Comparison of ENCODE assay signal across 8 cellular contexts in the genomic region with DNA sequence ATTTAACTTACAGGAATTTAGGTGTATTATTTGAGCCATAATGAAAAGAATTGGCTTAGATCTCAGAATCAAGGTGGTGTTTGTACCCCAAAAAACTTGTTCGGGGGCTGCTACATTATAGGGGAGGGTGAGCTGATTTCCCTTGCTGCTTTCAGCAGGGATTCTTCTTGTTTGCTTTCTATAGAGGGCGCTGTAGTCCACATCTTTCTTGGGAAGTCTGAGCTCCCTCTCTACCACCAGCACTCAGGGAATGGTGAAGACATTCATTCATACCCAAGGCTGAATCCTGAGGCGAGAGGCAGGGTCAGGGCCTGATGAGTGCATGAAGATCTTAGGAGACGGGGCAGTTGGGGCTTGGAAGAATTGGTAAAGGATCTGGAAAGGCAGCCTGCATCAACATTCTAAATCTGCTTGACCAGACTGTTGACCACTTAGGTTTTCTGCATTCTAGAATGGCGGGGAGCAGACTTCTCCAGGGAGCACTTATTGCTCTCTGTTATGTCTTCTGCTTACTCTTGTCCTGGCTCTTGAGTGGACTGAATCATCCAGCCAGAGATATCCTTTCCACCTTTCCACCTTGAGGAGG. TPM values are rescaled to one million over a fixed set of nuclear protein-coding genes. Genes with fewer than 3 reads are reported as not detected.
A peak's percentile ranks its signal among the peaks of the same experiment; 100 is the strongest.
DNase-seq lines count a peak whose midpoint lies in the region; ATAC-seq and TF ChIP-seq lines count a peak whose summit lies in the region.

No MANE protein-coding gene starts in this region.

- peaks cover 3% of the 10 kb centered on the region for H3K27me3 ChIP-seq in HL-60 (ENCODE audit: insufficient read depth, poor library complexity, severe bottlenecking)

- in situ Hi-C loops in SK-MEL-5 (cut with HindIII; ENCODE audit: low pct_unique_long_range_greater_than_20kb, low sequenced_read_pairs): no loop called here

- H3K9me3 Mint-ChIP-seq in glutamatergic neuron (ENCODE audit: unreplicated experiment): peaks cover 2% of the 10 kb centered on the region
- no peaks in the 10 kb centered on the region for H3K9me3 Mint-ChIP-seq in stimulated activated effector memory CD8-positive, alpha-beta T cell treated with anti-CD3 and anti-CD28 coated beads, Interleukin-12 subunit alpha, Interleukin-12 subunit beta, amount 100 ng/mL, for 72 hours

- no peak overlapping the region for H3K27ac ChIP-seq in HL-60 (replicated peaks)

- peak; percentile 61 for DNase-seq in CD1c-positive myeloid dendritic cell (ENCODE audit: extremely low spot score)
- peak in 1 of 2 experiments; percentile 31 for DNase-seq in HL-60 (ENCODE audit: low read depth in 1 of 2, low spot score in 1 of 2)
- peak; percentile 57 for DNase-seq in SK-MEL-5 (ENCODE audit: low read depth, low spot score)
- DNase-seq in glutamatergic neuron: no peak
- DNase-seq in stimulated activated CD4-positive, alpha-beta T cell treated with anti-CD3 and anti-CD28 coated beads, Interleukin-4, amount 100 ng/mL, for 24 hours: no peak
- no peak for DNase-seq in nucleus accumbens (lab: John Stamatoyannopoulos, UW)
- DNase-seq in activated CD4-positive, alpha-beta T cell treated with anti-CD3 and anti-CD28 coated beads for 48 hours: no peak
- no peak for DNase-seq in stimulated activated effector memory CD8-positive, alpha-beta T cell treated with anti-CD3 and anti-CD28 coated beads, Interleukin-12 subunit alpha, Interleukin-12 subunit beta, amount 100 ng/mL, for 72 hours (ENCODE audit: low spot score in 2 of 2)

- no peaks in the 10 kb centered on the region for H3K36me3 Mint-ChIP-seq in glutamatergic neuron (ENCODE audit: unreplicated experiment)
- no peaks in the 10 kb centered on the region for H3K36me3 Mint-ChIP-seq in stimulated activated effector memory CD8-positive, alpha-beta T cell treated with anti-CD3 and anti-CD28 coated beads, Interleukin-12 subunit alpha, Interleukin-12 subunit beta, amount 100 ng/mL, for 72 hours

- no peak overlapping the region for H3K4me3 Mint-ChIP-seq in glutamatergic neuron (ENCODE audit: unreplicated experiment)
- no peak overlapping the region for H3K4me3 Mint-ChIP-seq in stimulated activated effector memory CD8-positive, alpha-beta T cell treated with anti-CD3 and anti-CD28 coated beads, Interleukin-12 subunit alpha, Interleukin-12 subunit beta, amount 100 ng/mL, for 72 hours

- peaks cover 4% of the 10 kb centered on the region for H3K27me3 Mint-ChIP-seq in glutamatergic neuron (ENCODE audit: unreplicated experiment)

- no peak overlapping the region for H3K27ac Mint-ChIP-seq in glutamatergic neuron (ENCODE audit: unreplicated experiment)
- no peak overlapping the region for H3K27ac Mint-ChIP-seq in stimulated activated effector memory CD8-positive, alpha-beta T cell treated with anti-CD3 and anti-CD28 coated beads, Interleukin-12 subunit alpha, Interleukin-12 subunit beta, amount 100 ng/mL, for 72 hours

- ATAC-seq in stimulated activated effector memory CD8-positive, alpha-beta T cell treated with anti-CD3 and anti-CD28 coated beads, Interleukin-12 subunit alpha, Interleukin-12 subunit beta, amount 100 ng/mL, for 72 hours: no peak

- peaks cover 6% of the 10 kb centered on the region for H3K4me1 Mint-ChIP-seq in glutamatergic neuron (ENCODE audit: low read depth, unreplicated experiment)
- no peaks in the 10 kb centered on the region for H3K4me1 Mint-ChIP-seq in stimulated activated effector memory CD8-positive, alpha-beta T cell treated with anti-CD3 and anti-CD28 coated beads, Interleukin-12 subunit alpha, Interleukin-12 subunit beta, amount 100 ng/mL, for 72 hours

- TF ChIP-seq CTCF in HL-60 (IDR thresholded peaks at IDR 0.05; ENCODE audit: insufficient read depth, low read length) (peak; percentile 28), glutamatergic neuron (IDR thresholded peaks at IDR 0.05; ENCODE audit: partially characterized antibody, unreplicated experiment) (peak; percentile 63)

- no peak overlapping the region for H3K4me3 ChIP-seq in HL-60 (replicated peaks; ENCODE audit: insufficient read depth, low read length)

RNA-seq across cellular contexts. Expression of gene SPATA46, which starts 18.9 kb away (rescaled TPM):
- 0.32 TPM in 1 of 2 replicates, not detected in the other for total RNA-seq in SK-MEL-5 (2014; rRNA removed; shearing (Covaris generic))
- not detected in 2 replicates for polyA plus RNA-seq in SK-MEL-5 (2015; cell fraction: cytosol; rRNA removed)
- polyA plus RNA-seq in SK-MEL-5 (2015; cell fraction: nucleus; rRNA removed): not detected in 2 replicates
- not detected for total RNA-seq in glutamatergic neuron (ENCODE audit: unreplicated experiment)

RNA-seq across cellular contexts. Expression of gene C1orf226, which starts 23.8 kb away (rescaled TPM):
- 1.2 and 1.8 TPM in 2 replicates for total RNA-seq in SK-MEL-5 (2014; rRNA removed; shearing (Covaris generic))
- polyA plus RNA-seq in SK-MEL-5 (2015; cell fraction: cytosol; rRNA removed): 7.3 and 7.4 TPM in 2 replicates
- polyA plus RNA-seq in SK-MEL-5 (2015; cell fraction: nucleus; rRNA removed): 6.9 and 10.7 TPM in 2 replicates
- 12.3 TPM for total RNA-seq in glutamatergic neuron (ENCODE audit: unreplicated experiment)

RNA-seq across cellular contexts. Expression of gene SH2D1B, which starts 54.2 kb away (rescaled TPM):
- total RNA-seq in SK-MEL-5 (2014; rRNA removed; shearing (Covaris generic)): not detected in 2 replicates
- polyA plus RNA-seq in SK-MEL-5 (2015; cell fraction: cytosol; rRNA removed): not detected in 2 replicates
- 0.08 TPM in 1 of 2 replicates, not detected in the other for polyA plus RNA-seq in SK-MEL-5 (2015; cell fraction: nucleus; rRNA removed)
- not detected for total RNA-seq in glutamatergic neuron (ENCODE audit: unreplicated experiment)

Comparison
In these comparisons a context has a peak if more than half of its experiments do, and no peak if none do; other contexts are left out.
1. DNase-seq: peak in CD1c-positive myeloid dendritic cell (single experiment) and SK-MEL-5 (single experiment); none in glutamatergic neuron (single experiment), stimulated activated CD4-positive, alpha-beta T cell treated with anti-CD3 and anti-CD28 coated beads, Interleukin-4, amount 100 ng/mL, for 24 hours (single experiment), nucleus accumbens (0 of 56), activated CD4-positive, alpha-beta T cell treated with anti-CD3 and anti-CD28 coated beads for 48 hours (single experiment) and stimulated activated effector memory CD8-positive, alpha-beta T cell treated with anti-CD3 and anti-CD28 coated beads, Interleukin-12 subunit alpha, Interleukin-12 subunit beta, amount 100 ng/mL, for 72 hours (0 of 2).